Comparison of ENCODE assay signal across 21 cellular contexts in the genomic region with DNA sequence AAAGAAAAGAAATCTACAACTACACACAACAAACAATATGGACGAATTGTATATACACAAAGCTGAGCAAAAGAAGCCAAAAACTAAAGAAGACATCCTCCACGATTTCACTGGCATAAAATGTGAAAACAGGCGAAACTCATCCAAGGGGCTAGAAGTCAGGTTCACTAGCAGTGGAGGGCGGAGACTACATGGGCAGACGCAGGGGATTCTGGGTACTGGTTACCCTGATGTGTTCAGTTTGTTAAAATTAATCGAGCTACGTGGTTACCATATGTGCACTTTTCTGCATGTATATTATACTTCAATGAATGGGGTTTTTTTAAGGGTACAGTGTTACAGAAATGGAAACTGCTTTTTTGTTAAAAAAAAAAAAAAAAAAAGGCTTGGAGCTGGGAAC. TPM values are rescaled to one million over a fixed set of nuclear protein-coding genes. Genes with fewer than 3 reads are reported as not detected.
DNase-seq lines count a peak whose midpoint lies in the region; ATAC-seq, FAIRE-seq and TF ChIP-seq lines count a peak whose summit lies in the region.
"Had no signal": no experiment of that assay in that cellular context is flagged by ENCODE, and none has a peak within 500 bp of the region (broad histone marks: within the 10 kb centered on the region; RNA-seq: fewer than 3 reads in every experiment).

No MANE protein-coding gene starts in this region.

- H3K9me3 Mint-ChIP-seq in WTC11 = no peaks in the 10 kb centered on the region
- no peaks in the 10 kb centered on the region for H3K9me3 Mint-ChIP-seq in stimulated activated memory B cell treated with anti-CD40 and anti-IgM and Interleukin-4, amounts not matched to agents 10 μg/mL and 1 μg/mL and 100 μg/mL, for 72 hours
- H3K9me3 Mint-ChIP-seq in T-helper 2 cell treated with Interferon-gamma antibody and Interleukin-4, amounts not matched to agents 5 μg/mL and 100 μg/mL, for 36 hours = no peaks in the 10 kb centered on the region
- H3K9me3 Mint-ChIP-seq: activated CD4-positive, alpha-beta memory T cell treated with anti-CD3 and anti-CD28 coated beads, Interleukin-2, amount 10 ng/mL, durations not matched to agents 7 days and 5 days; memory B cell; natural killer cell had no signal

- H3K4me3 Mint-ChIP-seq in WTC11 = no peak overlapping the region
- no peak overlapping the region for H3K4me3 Mint-ChIP-seq in stimulated activated memory B cell treated with anti-CD40 and anti-IgM and Interleukin-4, amounts not matched to agents 10 μg/mL and 1 μg/mL and 100 μg/mL, for 72 hours
- H3K4me3 Mint-ChIP-seq in T-helper 2 cell treated with Interferon-gamma antibody and Interleukin-4, amounts not matched to agents 5 μg/mL and 100 μg/mL, for 36 hours = no peak overlapping the region
- H3K4me3 Mint-ChIP-seq: activated CD4-positive, alpha-beta memory T cell treated with anti-CD3 and anti-CD28 coated beads, Interleukin-2, amount 10 ng/mL, durations not matched to agents 7 days and 5 days; memory B cell; natural killer cell had no signal

- peaks cover 68% of the 10 kb centered on the region for H3K36me3 Mint-ChIP-seq in WTC11
- H3K36me3 Mint-ChIP-seq in stimulated activated memory B cell treated with anti-CD40 and anti-IgM and Interleukin-4, amounts not matched to agents 10 μg/mL and 1 μg/mL and 100 μg/mL, for 72 hours = peaks cover 23% of the 10 kb centered on the region
- H3K36me3 Mint-ChIP-seq in T-helper 2 cell treated with Interferon-gamma antibody and Interleukin-4, amounts not matched to agents 5 μg/mL and 100 μg/mL, for 36 hours (ENCODE audit: low read depth) = peaks cover 25% of the 10 kb centered on the region

- FAIRE-seq in D721Med (lab: Jason Lieb, UNC) = no peak
- FAIRE-seq: urothelium cell line had no signal

- RAD21 ChIA-PET in HCT116 (lab: Charles Lee; ENCODE audit: low non-redundant PET in 1 of 2, low total read pairs in 2 of 2, uncharacterized antibody in 2 of 2, unreplicated experiment in 2 of 2) = no interaction called here

- no peak overlapping the region for H3K4me2 ChIP-seq in HCT116 (ENCODE audit: low read length)
- H3K4me2 ChIP-seq: PC-9 had no signal

- 83% methylated on average over 7 of the region's 7 CpGs for WGBS in right lobe of liver (ENCODE audit: insufficient coverage, low coverage, low lambda C conversion rate, missing lambda C conversion rate)

- peaks cover 5% of the 10 kb centered on the region for H3K4me1 Mint-ChIP-seq in WTC11
- peaks cover 25% of the 10 kb centered on the region for H3K4me1 Mint-ChIP-seq in stimulated activated memory B cell treated with anti-CD40 and anti-IgM and Interleukin-4, amounts not matched to agents 10 μg/mL and 1 μg/mL and 100 μg/mL, for 72 hours
- peaks cover 2% of the 10 kb centered on the region for H3K4me1 Mint-ChIP-seq in T-helper 2 cell treated with Interferon-gamma antibody and Interleukin-4, amounts not matched to agents 5 μg/mL and 100 μg/mL, for 36 hours (ENCODE audit: low read depth)

- H3K9me2 ChIP-seq in HCT116 (ENCODE audit: insufficient read depth) = no peaks in the 10 kb centered on the region

- H3K27me3 Mint-ChIP-seq in WTC11 (ENCODE audit: low read depth) = no peaks in the 10 kb centered on the region
- no peaks in the 10 kb centered on the region for H3K27me3 Mint-ChIP-seq in stimulated activated memory B cell treated with anti-CD40 and anti-IgM and Interleukin-4, amounts not matched to agents 10 μg/mL and 1 μg/mL and 100 μg/mL, for 72 hours
- no peaks in the 10 kb centered on the region for H3K27me3 Mint-ChIP-seq in T-helper 2 cell treated with Interferon-gamma antibody and Interleukin-4, amounts not matched to agents 5 μg/mL and 100 μg/mL, for 36 hours (ENCODE audit: low read depth)
- H3K27me3 Mint-ChIP-seq: activated CD4-positive, alpha-beta memory T cell treated with anti-CD3 and anti-CD28 coated beads, Interleukin-2, amount 10 ng/mL, durations not matched to agents 7 days and 5 days; memory B cell had no signal

- intact Hi-C loops in HCT116 (cut with micrococcal nuclease) (no loop called here), right lobe of liver (cut with DNase I) (loop anchor here in 1 of 2 donors (10.0 kb wide), 1 partner anchor 96 kb away; a partner anchor contains a TSS)

- H3K4me1 ChIP-seq in HCT116 (ENCODE audit: control insufficient read depth in 1 of 2, insufficient read depth in 2 of 2, low read length in 2 of 2) (peaks cover 0 to 10% of the 10 kb centered on the region in 2 experiments; a peak in 2 of 4 replicates), muscle layer of colon (ENCODE audit: insufficient read depth, low read length) (peaks cover 20% of the 10 kb centered on the region), right lobe of liver (no peaks in the 10 kb centered on the region)

- peak overlapping the region; percentile 71 for H2AFZ ChIP-seq in HCT116 (ENCODE audit: low read depth, low read length, poor library complexity, severe bottlenecking)
- H2AFZ ChIP-seq: PC-9 had no signal

- DNase-seq in HCT116 (ENCODE audit: low read depth, low spot score) (no peak), WTC11 (ENCODE audit: low spot score) (no peak), D721Med (ENCODE audit: insufficient read length, low spot score) (no peak), right lobe of liver (no peak)
- DNase-seq in T-helper 2 cell treated with Interferon-gamma antibody and Interleukin-4, amounts not matched to agents 5 μg/mL and 100 μg/mL, for 36 hours (ENCODE audit: low spot score) = no peak
- DNase-seq: activated CD4-positive, alpha-beta memory T cell treated with anti-CD3 and anti-CD28 coated beads, Interleukin-2, amount 10 ng/mL, durations not matched to agents 7 days and 5 days; activated gamma-delta T cell; activated T-cell treated with anti-CD3 and anti-CD28 coated beads for 4 hours; AML-193; natural killer cell; NCI-H146; PC-9; spleen had no signal

- TF ChIP-seq CTCF in HCT116 (IDR thresholded peaks at IDR 0.05 in 2 of 3, conservative IDR thresholded peaks at IDR 0.05 in 1 of 3; ENCODE audit: borderline replicate concordance in 1 of 3, insufficient read depth in 1 of 3, low read depth in 2 of 3, low read length in 2 of 3) = no peak
- no peak for TF ChIP-seq CTCF in WTC11 (IDR thresholded peaks at IDR 0.05)
- no peak for TF ChIP-seq CTCF in D721Med (IDR thresholded peaks at IDR 0.05; ENCODE audit: insufficient read depth, missing control alignments)
- TF ChIP-seq CTCF in right lobe of liver (IDR thresholded peaks at IDR 0.05) = no peak

- POLR2A ChIA-PET in HCT116 (lab: Charles Lee) (interaction anchor here (1.0 kb wide), 1 partner anchor 100 kb away, joined by 3 read pairs; no protein-coding TSS in a partner anchor), WTC11 (lab: Charles Lee) (interaction anchor here (0.6 to 1.0 kb wide), 3 partner anchors 8 to 100 kb away, joined by 3 read pairs; no protein-coding TSS in a partner anchor)

- 0 out of 2 replicates have a peak, but pooled peaks have one; percentile 49 for ATAC-seq in HCT116
- no peak for ATAC-seq in WTC11
- no peak for ATAC-seq in stimulated activated memory B cell treated with anti-CD40 and anti-IgM and Interleukin-4, amounts not matched to agents 10 μg/mL and 1 μg/mL and 100 μg/mL, for 72 hours
- ATAC-seq in GM19351 (IDR thresholded peaks at IDR 0.05; ENCODE audit: unreplicated experiment) = no peak
- no peak for ATAC-seq in right lobe of liver

- CTCF ChIA-PET in HCT116 (lab: Charles Lee) = no interaction called here
- CTCF ChIA-PET in WTC11 (lab: Charles Lee) = interaction anchor here (0.6 to 2.1 kb wide), 3 partner anchors 9 to 55 kb away, joined by 3 to 7 read pairs (median 4); no protein-coding TSS in a partner anchor

- H3K27ac Mint-ChIP-seq in WTC11 = peak overlapping the region; percentile 93
- H3K27ac Mint-ChIP-seq in stimulated activated memory B cell treated with anti-CD40 and anti-IgM and Interleukin-4, amounts not matched to agents 10 μg/mL and 1 μg/mL and 100 μg/mL, for 72 hours = peak overlapping the region; percentile 2
- H3K27ac Mint-ChIP-seq in T-helper 2 cell treated with Interferon-gamma antibody and Interleukin-4, amounts not matched to agents 5 μg/mL and 100 μg/mL, for 36 hours = no peak overlapping the region
- H3K27ac Mint-ChIP-seq: activated CD4-positive, alpha-beta memory T cell treated with anti-CD3 and anti-CD28 coated beads, Interleukin-2, amount 10 ng/mL, durations not matched to agents 7 days and 5 days; memory B cell; natural killer cell had no signal

- H3K9me3 ChIP-seq in HCT116 (ENCODE audit: control insufficient read depth in 1 of 2, insufficient read depth in 1 of 2, low read depth in 1 of 2, low read length in 2 of 2) (no peaks in the 10 kb centered on the region), muscle layer of colon (ENCODE audit: low read length) (no peaks in the 10 kb centered on the region), right lobe of liver (no peaks in the 10 kb centered on the region)
- H3K9me3 ChIP-seq: SJCRH30, spleen had no signal

- no peak overlapping the region for H3K27ac ChIP-seq in HCT116 (ENCODE audit: low read depth, low read length)
- peak overlapping the region; percentile 67 for H3K27ac ChIP-seq in muscle layer of colon (ENCODE audit: low read depth, low read length)
- no peak overlapping the region for H3K27ac ChIP-seq in right lobe of liver
- H3K27ac ChIP-seq: PC-9, VCaP had no signal

- no peak for TF ChIP-seq RAD21 in HCT116 (IDR thresholded peaks at IDR 0.05; ENCODE audit: low read depth)

- H3K36me3 ChIP-seq in HCT116 (ENCODE audit: control insufficient read depth in 1 of 2, insufficient read depth in 2 of 2, low read length in 2 of 2) = no peaks in the 10 kb centered on the region
- no peaks in the 10 kb centered on the region for H3K36me3 ChIP-seq in muscle layer of colon (ENCODE audit: insufficient read depth, low read length)
- no peaks in the 10 kb centered on the region for H3K36me3 ChIP-seq in right lobe of liver
- H3K36me3 ChIP-seq: cardiac muscle cell had no signal

- H3K27me3 ChIP-seq in HCT116 (ENCODE audit: insufficient read depth, low read length) (no peaks in the 10 kb centered on the region), muscle layer of colon (ENCODE audit: control insufficient read depth in 1 of 2, insufficient read depth in 2 of 2, low read length in 2 of 2) (no peaks in the 10 kb centered on the region), right lobe of liver (no peaks in the 10 kb centered on the region)
- H3K27me3 ChIP-seq: cardiac muscle cell, SJCRH30, spleen had no signal

- no peaks in the 10 kb centered on the region for H4K20me1 ChIP-seq in HCT116 (ENCODE audit: insufficient read depth)

- no peak overlapping the region for H3K4me3 ChIP-seq in HCT116 (replicated peaks in 1 of 2; ENCODE audit: low read depth in 1 of 2, low read length in 2 of 2)
- no peak overlapping the region for H3K4me3 ChIP-seq in muscle layer of colon (ENCODE audit: low read depth in 1 of 2, low read length in 2 of 2)
- no peak overlapping the region for H3K4me3 ChIP-seq in right lobe of liver
- H3K4me3 ChIP-seq: cardiac muscle cell, PC-9, SJCRH30, spleen had no signal

- TF ChIP-seq POLR2A in HCT116 (IDR thresholded peaks at IDR 0.05; ENCODE audit: borderline replicate concordance, extremely low read depth, insufficient read depth, insufficient read length) (no peak), right lobe of liver (IDR thresholded peaks at IDR 0.05) (no peak)

- H3K79me2 ChIP-seq in HCT116 (ENCODE audit: insufficient read depth, low read length) = no peaks in the 10 kb centered on the region

- H3K9ac ChIP-seq in HCT116 (ENCODE audit: low read length) (no peak overlapping the region), muscle layer of colon (ENCODE audit: low read length) (no peak overlapping the region)

- BruUV-seq in HCT116 (replicated peaks; lab: Mats Ljungman, UMichigan) = no TSS peak

RNA-seq across cellular contexts. Expression of a gene that starts 12.3 kb away (rescaled TPM):
- 36.7 TPM for total RNA-seq in HCT116 (2021; ENCODE audit: unreplicated experiment)
- 23.7 and 28.4 TPM in 2 replicates for polyA plus RNA-seq in HCT116 (2012)
- 147 to 155 TPM (median 152 TPM) in 3 replicates for total RNA-seq in WTC11 (2021)
- total RNA-seq in right lobe of liver = 10 to 100 TPM in 2 of 6 experiments, 1 to 10 TPM in 4; 4.8 to 22.8 (median 9.8) TPM

RNA-seq across cellular contexts. Expression of a gene that starts 57.8 kb away (rescaled TPM):
- total RNA-seq in HCT116 (2021; ENCODE audit: unreplicated experiment) = 20.2 TPM
- 23.7 and 26.7 TPM in 2 replicates for polyA plus RNA-seq in HCT116 (2012)
- 27.7 to 28.9 TPM (median 28.6 TPM) in 3 replicates for total RNA-seq in WTC11 (2021)
- total RNA-seq in right lobe of liver = 10 to 100 TPM in 2 of 6 experiments, 1 to 10 TPM in 4; 6.9 to 14.4 (median 9.0) TPM
